ENCODE assay signal across 8 cellular contexts in genomic region chr4:39970559-39971270, GRCh38. TPM values are rescaled to one million over a fixed set of nuclear protein-coding genes. Genes with fewer than 3 reads are reported as not detected.
A peak's percentile ranks its signal among the peaks of the same experiment; 100 is the strongest.
DNase-seq lines count a peak whose midpoint lies in the region; ATAC-seq and TF ChIP-seq lines count a peak whose summit lies in the region.

No MANE protein-coding gene starts in this region.

- intact Hi-C loops in PC-3 (cut with micrococcal nuclease) = loop anchor here (10.0 kb wide), 1 partner anchor 506 kb away; no protein-coding TSS in a partner anchor

- no peak for TF ChIP-seq CTCF in PC-3 (conservative IDR thresholded peaks at IDR 0.05; ENCODE audit: low read depth, low read length)
- TF ChIP-seq CTCF in BE2C (IDR thresholded peaks at IDR 0.05; ENCODE audit: low read depth, low read length) = no peak

- no peak overlapping the region for H3K4me2 ChIP-seq in PC-3 (ENCODE audit: low read length)

- no TSS peak for BruUV-seq in PC-3 (replicated peaks; lab: Mats Ljungman, UMichigan)

- 0 out of 2 replicates have a peak, but pooled peaks cover 8% of the 10 kb centered on the region for H4K20me1 ChIP-seq in PC-3 (ENCODE audit: low read length)

- H2AFZ ChIP-seq in PC-3 (ENCODE audit: low read length) = no peak overlapping the region

- DNase-seq in EH (ENCODE audit: low read depth) (peak; percentile 16), PC-3 (peak; percentile 12), islet precursor cell (peak; percentile 83), BE2C (no peak), NCI-H446 (lab: John Stamatoyannopoulos, UW) (no peak)
- no peak for DNase-seq in effector memory CD4-positive, alpha-beta T cell

- H3K9me3 ChIP-seq in PC-3 (ENCODE audit: low read length) (no peaks in the 10 kb centered on the region), BE2C (no peaks in the 10 kb centered on the region)
- H3K9me3 ChIP-seq in effector memory CD4-positive, alpha-beta T cell (ENCODE audit: control insufficient read depth, low read length) = no peaks in the 10 kb centered on the region

- peaks cover 94% of the 10 kb centered on the region for H3K79me2 ChIP-seq in PC-3 (ENCODE audit: low read length)

- H3K27me3 ChIP-seq in PC-3 (ENCODE audit: low read length) = no peaks in the 10 kb centered on the region
- H3K27me3 ChIP-seq in effector memory CD4-positive, alpha-beta T cell (replicated peaks; ENCODE audit: control insufficient read depth, insufficient read depth, low read length, poor library complexity, severe bottlenecking) = no peaks in the 10 kb centered on the region
- no peaks in the 10 kb centered on the region for H3K27me3 ChIP-seq in BE2C

- POLR2A ChIA-PET in PC-3 (lab: Charles Lee; ENCODE audit: unreplicated experiment) = no interaction called here

- H3K9ac ChIP-seq in PC-3 (ENCODE audit: low read length) = no peak overlapping the region

- peak; percentile 62 for ATAC-seq in GM21825 (IDR thresholded peaks at IDR 0.05; ENCODE audit: unreplicated experiment)
- ATAC-seq in PC-3 = peak; percentile 24
- ATAC-seq in HG03469 (IDR thresholded peaks at IDR 0.05; ENCODE audit: unreplicated experiment) = no peak

- CTCF ChIA-PET in PC-3 (lab: Charles Lee) = interaction anchor here (0.6 kb wide), 1 partner anchor 242 kb away, joined by 4 read pairs; no protein-coding TSS in a partner anchor

- H3K4me3 ChIP-seq in PC-3 (ENCODE audit: low read length) (no peak overlapping the region), BE2C (ENCODE audit: low read depth, low read length) (no peak overlapping the region)
- no peak overlapping the region for H3K4me3 ChIP-seq in effector memory CD4-positive, alpha-beta T cell (ENCODE audit: insufficient read depth, low read depth, low read length, poor library complexity, severe bottlenecking)

- no peaks in the 10 kb centered on the region for H3F3A ChIP-seq in PC-3 (ENCODE audit: low read length, unreplicated experiment)

- H3K36me3 ChIP-seq in PC-3 (ENCODE audit: low read depth, low read length) (peaks cover 17% of the 10 kb centered on the region), BE2C (peaks cover 62% of the 10 kb centered on the region)
- H3K36me3 ChIP-seq in effector memory CD4-positive, alpha-beta T cell (ENCODE audit: control insufficient read depth, insufficient read depth, low read length) = peaks cover 11% of the 10 kb centered on the region

- no peak overlapping the region for H3K27ac ChIP-seq in PC-3 (ENCODE audit: low read length)
- no peak overlapping the region for H3K27ac ChIP-seq in effector memory CD4-positive, alpha-beta T cell (ENCODE audit: insufficient read depth, low read length, poor library complexity, severe bottlenecking)

- H3K4me1 ChIP-seq in PC-3 (ENCODE audit: insufficient read depth, low read length) (peaks cover 4% of the 10 kb centered on the region), BE2C (no peaks in the 10 kb centered on the region)
- peaks cover 19% of the 10 kb centered on the region for H3K4me1 ChIP-seq in effector memory CD4-positive, alpha-beta T cell (ENCODE audit: control insufficient read depth, insufficient read depth, low read length, poor library complexity, severe bottlenecking)

- no peaks in the 10 kb centered on the region for H3K9me2 ChIP-seq in PC-3 (replicated peaks; ENCODE audit: low read length)

RNA-seq across cellular contexts. Expression of gene PDS5A, which starts 7.0 kb away (rescaled TPM):
- 39.9 and 49.8 TPM in 2 replicates for total RNA-seq in PC-3 (2014; rRNA removed)
- 28.3 TPM for polyA plus RNA-seq in BE2C (2012; ENCODE audit: insufficient read depth, insufficient read length, low read depth)

Comparison
In these comparisons a context has a peak if more than half of its experiments do, and no peak if none do; other contexts are left out.
1. DNase-seq: peak in EH (single experiment), PC-3 (single experiment) and islet precursor cell (single experiment); none in effector memory CD4-positive, alpha-beta T cell (0 of 3), BE2C (single experiment) and NCI-H446 (0 of 2).